10 cellular contexts compared by ENCODE assay signal in genomic region chr21:26966360-26966977, GRCh38. TPM values are rescaled to one million over a fixed set of nuclear protein-coding genes. Genes with fewer than 3 reads are reported as not detected.
DNase-seq lines count a peak whose midpoint lies in the region; TF ChIP-seq lines count a peak whose summit lies in the region.
"Had no signal": no experiment of that assay in that cellular context is flagged by ENCODE, and none has a peak within 500 bp of the region (broad histone marks: within the 10 kb centered on the region; RNA-seq: fewer than 3 reads in every experiment).

No MANE protein-coding gene starts in this region.

- peaks cover 37% of the 10 kb centered on the region for H3K4me1 ChIP-seq in osteoblast (ENCODE audit: insufficient read depth, low read length)

- H3K4me1 Mint-ChIP-seq in glutamatergic neuron (ENCODE audit: low read depth, unreplicated experiment) = peaks cover 24% of the 10 kb centered on the region
- H3K4me1 Mint-ChIP-seq: naive B cell had no signal

- no peaks in the 10 kb centered on the region for H3K36me3 ChIP-seq in BJ (ENCODE audit: control insufficient read depth, insufficient read depth, low read length)
- peaks cover under 1% of the 10 kb centered on the region for H3K36me3 ChIP-seq in osteoblast (ENCODE audit: insufficient read depth, low read length)

- peak overlapping the region; percentile 96 for H3K27ac Mint-ChIP-seq in glutamatergic neuron (ENCODE audit: unreplicated experiment)

- POLR2A ChIA-PET in BJ (lab: Charles Lee) = interaction anchor here (0.6 kb wide), 1 partner anchor 520 kb away, joined by 8 read pairs; no protein-coding TSS in a partner anchor

- no peaks in the 10 kb centered on the region for H3K27me3 Mint-ChIP-seq in glutamatergic neuron (ENCODE audit: unreplicated experiment)

- peak overlapping the region; percentile 93 for H2AFZ ChIP-seq in osteoblast (ENCODE audit: low read length)

- peaks cover 13% of the 10 kb centered on the region for H3K9me3 Mint-ChIP-seq in glutamatergic neuron (ENCODE audit: unreplicated experiment)

- no peaks in the 10 kb centered on the region for H4K20me1 ChIP-seq in osteoblast (ENCODE audit: insufficient read depth, low read length)

- H3K27ac ChIP-seq in osteoblast (ENCODE audit: low read depth, low read length) = peak overlapping the region; percentile 86

- DNase-seq in BJ (ENCODE audit: low read depth) (no peak), RPMI7951 (ENCODE audit: low read depth) (peak; percentile 7), glutamatergic neuron (no peak), osteoblast (ENCODE audit: insufficient read length, low spot score, missing footprints) (peak; percentile 87), glomerular visceral epithelial cell (ENCODE audit: extremely low spot score) (no peak), SHP77 treated with DMSO at 0.1 percent for 48 hours (lab: John Stamatoyannopoulos, UW) (no peak)
- DNase-seq in activated CD4-positive, alpha-beta T cell treated with anti-CD3 and anti-CD28 coated beads for 48 hours = no peak
- no peak for DNase-seq in activated CD8-positive, alpha-beta memory T cell treated with anti-CD3 and anti-CD28 coated beads for 24 hours
- DNase-seq: activated CD4-positive, alpha-beta T cell treated with anti-CD3 and anti-CD28 coated beads for 1 hour; naive B cell had no signal

- TF ChIP-seq CTCF in BJ (IDR thresholded peaks at IDR 0.05; ENCODE audit: insufficient read depth, low read depth, low read length) (no peak), glutamatergic neuron (IDR thresholded peaks at IDR 0.05; ENCODE audit: partially characterized antibody, unreplicated experiment) (no peak), osteoblast (IDR thresholded peaks at IDR 0.05; ENCODE audit: extremely low read depth, low read depth, low read length) (no peak)

- CTCF ChIA-PET in BJ (lab: Yijun Ruan, JAX) = interaction anchor here (0.8 to 1.6 kb wide), 5 partner anchors 86 to 400 kb away, joined by 3 to 4 read pairs (median 3); no protein-coding TSS in a partner anchor

- H3K27me3 ChIP-seq in BJ (ENCODE audit: control insufficient read depth, insufficient read depth, low read length) (no peaks in the 10 kb centered on the region), osteoblast (ENCODE audit: insufficient read depth, low read length) (no peaks in the 10 kb centered on the region)

- H3K79me2 ChIP-seq in osteoblast (ENCODE audit: insufficient read depth, low read length) = peaks cover 16% of the 10 kb centered on the region

- peak overlapping the region; percentile 84 for H3K4me2 ChIP-seq in osteoblast (ENCODE audit: insufficient read depth, low read length)

- H3K36me3 Mint-ChIP-seq in glutamatergic neuron (ENCODE audit: unreplicated experiment) = no peaks in the 10 kb centered on the region
- H3K36me3 Mint-ChIP-seq: naive B cell had no signal

- H3K4me3 ChIP-seq in BJ (ENCODE audit: low read depth, low read length) = peak overlapping the region; percentile 51
- H3K4me3 ChIP-seq in osteoblast (ENCODE audit: insufficient read depth, low read length) = peak overlapping the region; percentile 82

- H3K9me3 ChIP-seq in osteoblast (ENCODE audit: low read depth, low read length) = no peaks in the 10 kb centered on the region

- H3K4me3 Mint-ChIP-seq in glutamatergic neuron (ENCODE audit: unreplicated experiment) = peak overlapping the region; percentile 98

RNA-seq across cellular contexts. Expression of gene ADAMTS5, which starts 0.4 kb away (rescaled TPM):
- 4.2 and 5.4 TPM in 2 replicates for polyA plus RNA-seq in BJ (2011; rRNA removed)
- 7.3 and 7.9 TPM in 2 replicates for polyA minus RNA-seq in BJ (2011; rRNA and poly(A)+ RNA removed)
- total RNA-seq in RPMI7951 (2014; rRNA removed; shearing (Covaris generic)) = 0.29 and 0.36 TPM in 2 replicates
- total RNA-seq in glutamatergic neuron (ENCODE audit: unreplicated experiment) (22.5 TPM), osteoblast (38.9 and 39.1 TPM in 2 replicates)

Comparison
In these comparisons a context has a peak if more than half of its experiments do, and no peak if none do; other contexts are left out.
1. DNase-seq: peak in RPMI7951 (single experiment) and osteoblast (single experiment); none in BJ (single experiment), glutamatergic neuron (single experiment), activated CD4-positive, alpha-beta T cell treated with anti-CD3 and anti-CD28 coated beads for 48 hours (single experiment), activated CD8-positive, alpha-beta memory T cell treated with anti-CD3 and anti-CD28 coated beads for 24 hours (single experiment), glomerular visceral epithelial cell (single experiment) and SHP77 treated with DMSO at 0.1 percent for 48 hours (single experiment).
2. RNA of gene ADAMTS5, which starts 0.4 kb away (total RNA-seq): 38.9 to 39.1 TPM in osteoblast and 22.5 TPM in glutamatergic neuron (single experiment); 0.29 to 0.36 TPM in RPMI7951; every median in the first group is over 10 times any median in the second.